In the genomic region with DNA sequence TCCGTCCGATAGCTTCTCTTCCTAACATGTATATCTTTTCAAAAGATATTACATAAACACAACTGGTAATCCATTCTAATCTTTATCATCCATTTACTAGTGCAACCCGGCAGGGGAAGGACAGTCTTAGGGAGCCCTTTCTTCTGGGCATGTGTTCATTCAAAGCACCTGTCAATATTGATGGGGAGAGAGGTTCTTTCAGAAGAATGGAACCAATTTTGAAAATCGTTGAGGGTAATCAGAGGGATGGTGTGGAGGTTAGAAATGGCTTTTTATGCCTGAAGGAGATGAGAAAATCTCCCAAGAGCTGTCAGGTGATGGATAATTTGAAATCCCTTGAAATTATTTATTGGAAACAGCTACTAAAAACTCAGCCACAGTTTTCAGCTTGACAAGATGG, we compare ENCODE assay signal across 6 cellular contexts.
"Had no signal": no experiment of that assay in that cellular context is flagged by ENCODE, and none has a peak within 500 bp of the region (broad histone marks: within the 10 kb centered on the region; RNA-seq: fewer than 3 reads in every experiment).

No MANE protein-coding gene starts in this region.

- ATAC-seq: HCT116 had no signal

- DNase-seq: GM23248, GOT3, H7, HFFc6, IMR-90 had no signal

- H3K4me3 Mint-ChIP-seq: HFFc6 had no signal

- H3K27ac Mint-ChIP-seq: HFFc6 had no signal
